ENCODE assay signal across 12 cellular contexts in genomic region chr1:94245747-94246438, GRCh38. TPM values are rescaled to one million over a fixed set of nuclear protein-coding genes. Genes with fewer than 3 reads are reported as not detected.
DNase-seq lines count a peak whose midpoint lies in the region; ATAC-seq and TF ChIP-seq lines count a peak whose summit lies in the region.
"Had no signal": no experiment of that assay in that cellular context is flagged by ENCODE, and none has a peak within 500 bp of the region (broad histone marks: within the 10 kb centered on the region; RNA-seq: fewer than 3 reads in every experiment).

No MANE protein-coding gene starts in this region.

- 55 to 77% methylated on average over 5 of the region's 5 CpGs for WGBS in sigmoid colon, 2 donors

- H3K36me3 Mint-ChIP-seq in WTC11: peaks cover 11% of the 10 kb centered on the region; the same call in 1 of the 2 replicates
- H3K36me3 Mint-ChIP-seq in activated T-cell treated with anti-CD3 and anti-CD28 coated beads, Interleukin-2, amount 50 U/mL, for 4 hours (ENCODE audit: insufficient read depth): no peaks in the 10 kb centered on the region
- H3K36me3 Mint-ChIP-seq: CD8-positive, alpha-beta T cell; immature natural killer cell had no signal

- H3K27me3 Mint-ChIP-seq in WTC11 (ENCODE audit: low read depth): peaks cover 80% of the 10 kb centered on the region
- H3K27me3 Mint-ChIP-seq in activated T-cell treated with anti-CD3 and anti-CD28 coated beads, Interleukin-2, amount 50 U/mL, for 4 hours (ENCODE audit: low read depth): peaks cover 69% of the 10 kb centered on the region

- H3K4me1 Mint-ChIP-seq in WTC11: peaks cover 10% of the 10 kb centered on the region
- H3K4me1 Mint-ChIP-seq in activated T-cell treated with anti-CD3 and anti-CD28 coated beads, Interleukin-2, amount 50 U/mL, for 4 hours (ENCODE audit: low read depth): peaks cover 10% of the 10 kb centered on the region

- no peaks in the 10 kb centered on the region for H3K27me3 ChIP-seq in sigmoid colon
- H3K27me3 ChIP-seq in Peyer's patch: no peaks in the 10 kb centered on the region
- H3K27me3 ChIP-seq: ovary had no signal

- intact Hi-C loops in sigmoid colon (cut with DNase I): no loop called here

- no peak for TF ChIP-seq EP300 in sigmoid colon (IDR thresholded peaks at IDR 0.05)

- H3K27ac ChIP-seq in sigmoid colon (peak overlapping the region; percentile 50 to 78 (median 72)), Peyer's patch (peak overlapping the region in 1 of 4 donors; percentile 13)
- H3K27ac ChIP-seq: ovary had no signal

- CTCF ChIA-PET in WTC11 (lab: Charles Lee): interaction anchor here (2.4 to 3.2 kb wide), 3 partner anchors 9 to 200 kb away, joined by 12 to 21 read pairs (median 13); partner anchors contain the start of gene ARHGAP29

- H3K27ac Mint-ChIP-seq in WTC11: no peak overlapping the region
- H3K27ac Mint-ChIP-seq: activated T-cell treated with anti-CD3 and anti-CD28 coated beads, Interleukin-2, amount 50 U/mL, for 72 hours; CD8-positive, alpha-beta T cell; immature natural killer cell had no signal

- no peak for TF ChIP-seq CTCF in WTC11 (IDR thresholded peaks at IDR 0.05)
- TF ChIP-seq CTCF in fibroblast of pulmonary artery (IDR thresholded peaks at IDR 0.05; ENCODE audit: low read length, missing control alignments): no peak
- TF ChIP-seq CTCF in sigmoid colon (IDR thresholded peaks at IDR 0.05): no peak
- no peak for TF ChIP-seq CTCF in Peyer's patch (IDR thresholded peaks at IDR 0.05)

- ATAC-seq in WTC11 (no peak), GM19463 (IDR thresholded peaks at IDR 0.05; ENCODE audit: unreplicated experiment) (no peak)
- no peak for ATAC-seq in activated T-cell treated with anti-CD3 and anti-CD28 coated beads, Interleukin-2, amount 50 U/mL, for 4 hours
- ATAC-seq: CD8-positive, alpha-beta T cell had no signal

- peaks cover 0 to 10% (median 7%) of the 10 kb centered on the region in 4 donors for H3K4me1 ChIP-seq in sigmoid colon
- H3K4me1 ChIP-seq in Peyer's patch: peaks cover 0 to 9% (median 4%) of the 10 kb centered on the region in 4 donors

- no peaks in the 10 kb centered on the region for H3K36me3 ChIP-seq in sigmoid colon
- H3K36me3 ChIP-seq in Peyer's patch: no peaks in the 10 kb centered on the region
- H3K36me3 ChIP-seq: ovary had no signal

- POLR2A ChIA-PET in WTC11 (lab: Charles Lee): no interaction called here

- peaks cover 21% of the 10 kb centered on the region for H3K9me3 Mint-ChIP-seq in WTC11
- H3K9me3 Mint-ChIP-seq in activated T-cell treated with anti-CD3 and anti-CD28 coated beads, Interleukin-2, amount 50 U/mL, for 4 hours: peaks cover 25% of the 10 kb centered on the region

- H3K4me3 ChIP-seq in fibroblast of pulmonary artery (replicated peaks; ENCODE audit: low read depth, low read length): peak overlapping the region; percentile 90
- peak overlapping the region in 1 of 4 donors; percentile 90 for H3K4me3 ChIP-seq in sigmoid colon
- peak overlapping the region in 1 of 4 donors; percentile 60 for H3K4me3 ChIP-seq in Peyer's patch

- H3K9me3 ChIP-seq in sigmoid colon (peaks cover 0 to 8% (median 2%) of the 10 kb centered on the region in 4 donors), Peyer's patch (peaks cover 0 to 2% (median 0%) of the 10 kb centered on the region in 4 donors)
- H3K9me3 ChIP-seq: ovary had no signal

- DNase-seq in ELR (ENCODE audit: low read depth) (peak; percentile 46), WTC11 (ENCODE audit: low spot score) (no peak), fibroblast of pulmonary artery (ENCODE audit: low read depth) (peak; percentile 73), sigmoid colon (no peak), UCSD-AML1 (lab: John Stamatoyannopoulos, UW; ENCODE audit: unreplicated experiment) (no peak), Peyer's patch (no peak)
- no peak for DNase-seq in activated T-cell treated with anti-CD3 and anti-CD28 coated beads, Interleukin-2, amount 50 U/mL, for 4 hours
- DNase-seq: activated T-cell treated with anti-CD3 and anti-CD28 coated beads, Interleukin-2, amount 50 U/mL, for 72 hours; CD8-positive, alpha-beta T cell; immature natural killer cell; ovary had no signal

- peak overlapping the region; percentile 72; the same call in 1 of the 2 replicates for H3K4me3 Mint-ChIP-seq in WTC11
- H3K4me3 Mint-ChIP-seq in activated T-cell treated with anti-CD3 and anti-CD28 coated beads, Interleukin-2, amount 50 U/mL, for 4 hours: no peak overlapping the region

- no peak for TF ChIP-seq POLR2A in sigmoid colon (IDR thresholded peaks at IDR 0.05)
- TF ChIP-seq POLR2A in Peyer's patch (IDR thresholded peaks at IDR 0.05): no peak

TF ChIP-seq in WTC11, 78 proteins besides CTCF, POLR2A, EP300 and RAD21:
- no peak for TF ChIP-seq MYBL2 (CRISPR knock-in tag; IDR thresholded peaks at IDR 0.05)
- TF ChIP-seq, protein P1, sequence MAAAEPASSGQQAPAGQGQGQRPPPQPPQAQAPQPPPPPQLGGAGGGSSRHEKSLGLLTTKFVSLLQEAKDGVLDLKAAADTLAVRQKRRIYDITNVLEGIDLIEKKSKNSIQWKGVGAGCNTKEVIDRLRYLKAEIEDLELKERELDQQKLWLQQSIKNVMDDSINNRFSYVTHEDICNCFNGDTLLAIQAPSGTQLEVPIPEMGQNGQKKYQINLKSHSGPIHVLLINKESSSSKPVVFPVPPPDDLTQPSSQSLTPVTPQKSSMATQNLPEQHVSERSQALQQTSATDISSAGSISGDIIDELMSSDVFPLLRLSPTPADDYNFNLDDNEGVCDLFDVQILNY (CRISPR knock-in tag; IDR thresholded peaks at IDR 0.05): no peak
- no peak for TF ChIP-seq SMAD4 (CRISPR knock-in tag; IDR thresholded peaks at IDR 0.05)
- TF ChIP-seq, protein P2, sequence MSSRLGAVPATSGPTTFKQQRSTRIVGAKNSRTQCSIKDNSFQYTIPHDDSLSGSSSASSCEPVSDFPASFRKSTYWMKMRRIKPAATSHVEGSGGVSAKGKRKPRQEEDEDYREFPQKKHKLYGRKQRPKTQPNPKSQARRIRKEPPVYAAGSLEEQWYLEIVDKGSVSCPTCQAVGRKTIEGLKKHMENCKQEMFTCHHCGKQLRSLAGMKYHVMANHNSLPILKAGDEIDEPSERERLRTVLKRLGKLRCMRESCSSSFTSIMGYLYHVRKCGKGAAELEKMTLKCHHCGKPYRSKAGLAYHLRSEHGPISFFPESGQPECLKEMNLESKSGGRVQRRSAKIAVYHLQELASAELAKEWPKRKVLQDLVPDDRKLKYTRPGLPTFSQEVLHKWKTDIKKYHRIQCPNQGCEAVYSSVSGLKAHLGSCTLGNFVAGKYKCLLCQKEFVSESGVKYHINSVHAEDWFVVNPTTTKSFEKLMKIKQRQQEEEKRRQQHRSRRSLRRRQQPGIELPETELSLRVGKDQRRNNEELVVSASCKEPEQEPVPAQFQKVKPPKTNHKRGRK (CRISPR knock-in tag; IDR thresholded peaks at IDR 0.05; ENCODE audit: borderline replicate concordance): no peak
- TF ChIP-seq RELA (CRISPR knock-in tag; IDR thresholded peaks at IDR 0.05; ENCODE audit: borderline replicate concordance): no peak
- no peak for TF ChIP-seq ZNF121 (CRISPR knock-in tag; IDR thresholded peaks at IDR 0.05)
- no peak for TF ChIP-seq NFATC4 (CRISPR knock-in tag; IDR thresholded peaks at IDR 0.05)

RNA-seq across cellular contexts. Expression of gene ARHGAP29, which starts 8.5 kb away (rescaled TPM):
- total RNA-seq in WTC11 (2021) (3.5 to 6.6 TPM (median 4.4 TPM) in 3 replicates), sigmoid colon (10 to 100 TPM; 23.2 to 48.2 (median 32.0) TPM), Peyer's patch (10 to 100 TPM in 1 of 4 donors, 1 to 10 TPM in 3; 4.9 to 29.7 (median 8.7) TPM)
- 1 to 10 TPM; 1.2 to 3.6 (median 3.1) TPM for polyA plus RNA-seq in sigmoid colon
- under 1 TPM; 0.16 to 0.33 (median 0.26) TPM for total RNA-seq in activated T-cell treated with anti-CD3 and anti-CD28 coated beads, Interleukin-2, amount 50 U/mL, for 4 hours
- total RNA-seq: CD8-positive, alpha-beta T cell had no signal
- polyA plus RNA-seq: immature natural killer cell had no signal

Comparison
In these comparisons a context has a peak if more than half of its experiments do, and no peak if none do; other contexts are left out.
1. DNase-seq: peak in ELR (single experiment) and fibroblast of pulmonary artery (single experiment); none in WTC11 (single experiment), sigmoid colon (single experiment), UCSD-AML1 (single experiment), Peyer's patch (0 of 3) and activated T-cell treated with anti-CD3 and anti-CD28 coated beads, Interleukin-2, amount 50 U/mL, for 4 hours (single experiment).